Comparison of ENCODE assay signal across 18 cellular contexts in genomic region chrX:21749924-21750323, GRCh38. TPM values are rescaled to one million over a fixed set of nuclear protein-coding genes. Genes with fewer than 3 reads are reported as not detected.
DNase-seq lines count a peak whose midpoint lies in the region; ATAC-seq, FAIRE-seq and TF ChIP-seq lines count a peak whose summit lies in the region.
"Had no signal": no experiment of that assay in that cellular context is flagged by ENCODE, and none has a peak within 500 bp of the region (broad histone marks: within the 10 kb centered on the region; RNA-seq: fewer than 3 reads in every experiment).

No MANE protein-coding gene starts in this region.

- TF ChIP-seq RAD21 in A549 (conservative IDR thresholded peaks at IDR 0.05 in 1 of 2, IDR thresholded peaks at IDR 0.05 in 1 of 2) = no peak

- CTCF ChIA-PET in A549 (lab: Yijun Ruan, JAX) = interaction anchor here (1.4 kb wide), 1 partner anchor 11 kb away, joined by 3 read pairs; no protein-coding TSS in a partner anchor

- H3K4me3 ChIP-seq in A549 (no peak overlapping the region), endodermal cell (ENCODE audit: low read length) (no peak overlapping the region), skeletal muscle tissue (ENCODE audit: low read length in 3 of 3) (no peak overlapping the region)

- H3K27ac ChIP-seq in A549 = no peak overlapping the region
- H3K27ac ChIP-seq in endodermal cell (ENCODE audit: low read depth, low read length) = no peak overlapping the region
- H3K27ac ChIP-seq in skeletal muscle tissue (ENCODE audit: low read depth, low read length) = peak overlapping the region; percentile 65
- H3K27ac ChIP-seq: C4-2B had no signal

- H3K4me2 ChIP-seq in A549 = no peak overlapping the region

- peak; percentile 70 for FAIRE-seq in A549 (lab: Jason Lieb, UNC)
- FAIRE-seq: A204.1, D721Med, G401.6, GM12891, H1, HepG2 had no signal

- ATAC-seq in A549 (no peak), HG03175 (IDR thresholded peaks at IDR 0.05; ENCODE audit: unreplicated experiment) (no peak)
- ATAC-seq: HepG2 had no signal

- H3K4me1 ChIP-seq in A549 = no peaks in the 10 kb centered on the region
- H3K4me1 ChIP-seq in endodermal cell (ENCODE audit: control insufficient read depth, insufficient read depth, low read length) = peaks cover 4% of the 10 kb centered on the region
- peaks cover 9 to 36% (median 26%) of the 10 kb centered on the region in 3 donors for H3K4me1 ChIP-seq in skeletal muscle tissue (ENCODE audit: control insufficient read depth in 3 of 3, insufficient read depth in 3 of 3, low read length in 3 of 3)

- H3K9ac ChIP-seq in endodermal cell (ENCODE audit: extremely low read depth, low read length, poor library complexity, severe bottlenecking) = no peak overlapping the region
- no peak overlapping the region for H3K9ac ChIP-seq in skeletal muscle tissue (ENCODE audit: low read depth in 1 of 3, low read length in 3 of 3)

- no peak for TF ChIP-seq CTCF in A549 (IDR thresholded peaks at IDR 0.05)
- TF ChIP-seq CTCF in endodermal cell (conservative IDR thresholded peaks at IDR 0.05) = no peak

- 44% methylated on average over 1 of the region's 1 CpG for WGBS in A549 (ENCODE audit: missing lambda C conversion rate)
- WGBS in endodermal cell (ENCODE audit: insufficient coverage in 1 of 2, insufficient read length in 1 of 2), 2 experiments = 100% methylated on average over 1 of the region's 1 CpG; no CpG with 5 or more reads in 1 of the 2 experiments

- H3K36me3 ChIP-seq in endodermal cell (ENCODE audit: control insufficient read depth, insufficient read depth, low read length) = no peaks in the 10 kb centered on the region
- H3K36me3 ChIP-seq in skeletal muscle tissue (ENCODE audit: control insufficient read depth in 3 of 3, insufficient read depth in 3 of 3, low read length in 3 of 3) = peaks cover 0 to 5% (median 0%) of the 10 kb centered on the region in 3 donors

- POLR2A ChIA-PET in A549 (lab: Yijun Ruan, JAX) = no interaction called here

- H3K4me3 Mint-ChIP-seq in endodermal cell = no peak overlapping the region
- H3K4me3 Mint-ChIP-seq: CD4-positive, alpha-beta T cell; H9 had no signal

- H3K4me1 Mint-ChIP-seq in endodermal cell = peaks cover 52% of the 10 kb centered on the region

- no peaks in the 10 kb centered on the region for H3K9me3 Mint-ChIP-seq in endodermal cell
- H3K9me3 Mint-ChIP-seq: CD4-positive, alpha-beta T cell had no signal

- H3K27me3 Mint-ChIP-seq in endodermal cell (ENCODE audit: insufficient read depth) = no peaks in the 10 kb centered on the region

- no peaks in the 10 kb centered on the region for H3K36me3 Mint-ChIP-seq in endodermal cell (ENCODE audit: low read depth)

- TF ChIP-seq EP300 in A549 (IDR thresholded peaks at IDR 0.05) = no peak

- peak overlapping the region; percentile 3 for H3K27ac Mint-ChIP-seq in endodermal cell
- H3K27ac Mint-ChIP-seq: CD4-positive, alpha-beta T cell; H9 had no signal

- TF ChIP-seq POLR2A in A549 (IDR thresholded peaks at IDR 0.05; ENCODE audit: low read length) = no peak

- H3K27me3 ChIP-seq in endodermal cell (ENCODE audit: control insufficient read depth, insufficient read depth, low read length, poor library complexity, severe bottlenecking) = no peaks in the 10 kb centered on the region
- no peaks in the 10 kb centered on the region for H3K27me3 ChIP-seq in skeletal muscle tissue (ENCODE audit: control insufficient read depth in 3 of 3, insufficient read depth in 3 of 3, low read length in 3 of 3)

- DNase-seq in A549 (ENCODE audit: low read depth in 1 of 2, low spot score in 1 of 2) (no peak), NCI-H82 (lab: John Stamatoyannopoulos, UW) (peak; percentile 87), endodermal cell (no peak), NCI-H2107 (lab: John Stamatoyannopoulos, UW) (no peak)
- DNase-seq: AML-193; Caco-2; CD4-positive, alpha-beta T cell; H9 had no signal

- H3K9me3 ChIP-seq in A549 (no peaks in the 10 kb centered on the region), endodermal cell (ENCODE audit: control insufficient read depth, low read length) (no peaks in the 10 kb centered on the region), skeletal muscle tissue (ENCODE audit: control insufficient read depth in 3 of 3, low read length in 3 of 3) (no peaks in the 10 kb centered on the region)
- H3K9me3 ChIP-seq: Caco-2 had no signal

TF ChIP-seq in A549, 52 proteins besides CTCF, POLR2A, EP300 and RAD21:
- TF ChIP-seq, protein P1, sequence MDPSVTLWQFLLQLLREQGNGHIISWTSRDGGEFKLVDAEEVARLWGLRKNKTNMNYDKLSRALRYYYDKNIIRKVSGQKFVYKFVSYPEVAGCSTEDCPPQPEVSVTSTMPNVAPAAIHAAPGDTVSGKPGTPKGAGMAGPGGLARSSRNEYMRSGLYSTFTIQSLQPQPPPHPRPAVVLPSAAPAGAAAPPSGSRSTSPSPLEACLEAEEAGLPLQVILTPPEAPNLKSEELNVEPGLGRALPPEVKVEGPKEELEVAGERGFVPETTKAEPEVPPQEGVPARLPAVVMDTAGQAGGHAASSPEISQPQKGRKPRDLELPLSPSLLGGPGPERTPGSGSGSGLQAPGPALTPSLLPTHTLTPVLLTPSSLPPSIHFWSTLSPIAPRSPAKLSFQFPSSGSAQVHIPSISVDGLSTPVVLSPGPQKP (IDR thresholded peaks at IDR 0.05; ENCODE audit: low read depth, low read length) = no peak
- no peak for TF ChIP-seq SREBF2 (IDR thresholded peaks at IDR 0.05)
- TF ChIP-seq ZFP36 (IDR thresholded peaks at IDR 0.05; ENCODE audit: borderline replicate concordance, partially characterized antibody) = no peak
- TF ChIP-seq ZC3H11A (IDR thresholded peaks at IDR 0.05) = no peak
- no peak for TF ChIP-seq BCL3 (IDR thresholded peaks at IDR 0.05)
- TF ChIP-seq, protein P2, sequence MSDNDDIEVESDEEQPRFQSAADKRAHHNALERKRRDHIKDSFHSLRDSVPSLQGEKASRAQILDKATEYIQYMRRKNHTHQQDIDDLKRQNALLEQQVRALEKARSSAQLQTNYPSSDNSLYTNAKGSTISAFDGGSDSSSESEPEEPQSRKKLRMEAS (IDR thresholded peaks at IDR 0.05) = no peak
- TF ChIP-seq, protein P3, sequence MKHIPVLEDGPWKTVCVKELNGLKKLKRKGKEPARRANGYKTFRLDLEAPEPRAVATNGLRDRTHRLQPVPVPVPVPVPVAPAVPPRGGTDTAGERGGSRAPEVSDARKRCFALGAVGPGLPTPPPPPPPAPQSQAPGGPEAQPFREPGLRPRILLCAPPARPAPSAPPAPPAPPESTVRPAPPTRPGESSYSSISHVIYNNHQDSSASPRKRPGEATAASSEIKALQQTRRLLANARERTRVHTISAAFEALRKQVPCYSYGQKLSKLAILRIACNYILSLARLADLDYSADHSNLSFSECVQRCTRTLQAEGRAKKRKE (CRISPR knock-in tag; IDR thresholded peaks at IDR 0.05; ENCODE audit: low read depth) = no peak
- TF ChIP-seq MYC (IDR thresholded peaks at IDR 0.05; ENCODE audit: borderline replicate concordance, low read length) = no peak
- TF ChIP-seq NPAS2 (CRISPR knock-in tag; IDR thresholded peaks at IDR 0.05; ENCODE audit: borderline replicate concordance) = no peak
- TF ChIP-seq FOSB (CRISPR knock-in tag; IDR thresholded peaks at IDR 0.05) = no peak

RNA-seq across cellular contexts. Expression of gene SMPX, which starts 8.0 kb away (rescaled TPM):
- polyA plus RNA-seq in A549 (2011; rRNA removed) (0.23 TPM in 1 of 2 replicates, not detected in the other), A549 (2017; fragmentation: RNase III; extraction: RNeasy Plus Mini Kit Qiagen cat#74134 plus additional on column Dnase treatment) (0.13 TPM in 1 of 3 replicates, not detected in the others)
- not detected in 2 replicates for polyA plus RNA-seq in A549 (2012; cell fraction: cytosol; rRNA removed)
- not detected in 2 replicates for polyA plus RNA-seq in A549 (2012; cell fraction: nucleus; rRNA removed)
- not detected in 2 replicates for polyA minus RNA-seq in A549 (2011; rRNA and poly(A)+ RNA removed)
- total RNA-seq in endodermal cell (under 1 TPM in 1 of 2 donors, not detected in 1; 0.31 TPM), skeletal muscle tissue (223 TPM)
- not detected for polyA plus RNA-seq in endodermal cell (2013, experiment 1 of 2)
- polyA plus RNA-seq in endodermal cell (2013, experiment 2 of 2) = not detected
- total RNA-seq: CD4-positive, alpha-beta T cell; H1; H9 had no signal
- polyA plus RNA-seq: BJ, H1 had no signal

Comparison
In these comparisons a context has a peak if more than half of its experiments do, and no peak if none do; other contexts are left out.
1. RNA of gene SMPX, which starts 8.0 kb away (total RNA-seq): 223 TPM in skeletal muscle tissue (single experiment); 0.31 TPM in endodermal cell; every median in the first group is over 100 times any median in the second.